1 cellular context compared by ENCODE assay signal in the genomic region with DNA sequence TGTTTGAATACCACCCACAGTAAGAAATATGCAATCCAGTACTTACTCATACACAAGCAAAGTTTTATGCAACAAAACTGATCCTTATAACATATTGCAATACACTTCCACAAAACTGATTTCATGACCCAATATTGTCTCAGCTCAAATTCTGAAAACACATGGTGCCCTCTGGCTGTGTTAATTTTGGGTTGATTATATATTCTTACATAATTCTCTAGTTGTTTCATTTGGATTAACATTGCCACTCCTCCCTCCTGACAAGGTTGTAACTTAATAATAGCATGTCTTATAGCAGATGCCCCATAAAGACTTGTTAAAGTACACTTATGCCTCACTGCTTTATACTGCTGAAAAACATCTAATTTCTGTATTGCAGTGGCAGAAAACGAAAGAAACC.
TF ChIP-seq lines count a peak whose summit lies in the region.

No MANE protein-coding gene starts in this region.

TF ChIP-seq in SK-N-SH, 30 proteins besides CTCF, POLR2A, EP300 and RAD21 (continued from another document):
- TF ChIP-seq, protein P1, sequence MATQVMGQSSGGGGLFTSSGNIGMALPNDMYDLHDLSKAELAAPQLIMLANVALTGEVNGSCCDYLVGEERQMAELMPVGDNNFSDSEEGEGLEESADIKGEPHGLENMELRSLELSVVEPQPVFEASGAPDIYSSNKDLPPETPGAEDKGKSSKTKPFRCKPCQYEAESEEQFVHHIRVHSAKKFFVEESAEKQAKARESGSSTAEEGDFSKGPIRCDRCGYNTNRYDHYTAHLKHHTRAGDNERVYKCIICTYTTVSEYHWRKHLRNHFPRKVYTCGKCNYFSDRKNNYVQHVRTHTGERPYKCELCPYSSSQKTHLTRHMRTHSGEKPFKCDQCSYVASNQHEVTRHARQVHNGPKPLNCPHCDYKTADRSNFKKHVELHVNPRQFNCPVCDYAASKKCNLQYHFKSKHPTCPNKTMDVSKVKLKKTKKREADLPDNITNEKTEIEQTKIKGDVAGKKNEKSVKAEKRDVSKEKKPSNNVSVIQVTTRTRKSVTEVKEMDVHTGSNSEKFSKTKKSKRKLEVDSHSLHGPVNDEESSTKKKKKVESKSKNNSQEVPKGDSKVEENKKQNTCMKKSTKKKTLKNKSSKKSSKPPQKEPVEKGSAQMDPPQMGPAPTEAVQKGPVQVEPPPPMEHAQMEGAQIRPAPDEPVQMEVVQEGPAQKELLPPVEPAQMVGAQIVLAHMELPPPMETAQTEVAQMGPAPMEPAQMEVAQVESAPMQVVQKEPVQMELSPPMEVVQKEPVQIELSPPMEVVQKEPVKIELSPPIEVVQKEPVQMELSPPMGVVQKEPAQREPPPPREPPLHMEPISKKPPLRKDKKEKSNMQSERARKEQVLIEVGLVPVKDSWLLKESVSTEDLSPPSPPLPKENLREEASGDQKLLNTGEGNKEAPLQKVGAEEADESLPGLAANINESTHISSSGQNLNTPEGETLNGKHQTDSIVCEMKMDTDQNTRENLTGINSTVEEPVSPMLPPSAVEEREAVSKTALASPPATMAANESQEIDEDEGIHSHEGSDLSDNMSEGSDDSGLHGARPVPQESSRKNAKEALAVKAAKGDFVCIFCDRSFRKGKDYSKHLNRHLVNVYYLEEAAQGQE (IDR thresholded peaks at IDR 0.05; ENCODE audit: low read depth, low read length) = no peak
- no peak for TF ChIP-seq POLR2AphosphoS5 (IDR thresholded peaks at IDR 0.05; ENCODE audit: low read depth, low read length)
- no peak for TF ChIP-seq EZH2phosphoT487 (IDR thresholded peaks at IDR 0.05; ENCODE audit: borderline replicate concordance, low read depth)
- no peak for TF ChIP-seq ELF1 (IDR thresholded peaks at IDR 0.05)
- TF ChIP-seq FOSL2 (IDR thresholded peaks at IDR 0.05; ENCODE audit: borderline replicate concordance, low read depth) = no peak
- no peak for TF ChIP-seq YY1 (IDR thresholded peaks at IDR 0.05; ENCODE audit: low read depth)
- no peak for TF ChIP-seq MEF2A (IDR thresholded peaks at IDR 0.05; ENCODE audit: borderline replicate concordance, low read depth)
- TF ChIP-seq TCF12 (IDR thresholded peaks at IDR 0.05) = no peak
- TF ChIP-seq JUND (IDR thresholded peaks at IDR 0.05) = no peak
- TF ChIP-seq, protein P2, sequence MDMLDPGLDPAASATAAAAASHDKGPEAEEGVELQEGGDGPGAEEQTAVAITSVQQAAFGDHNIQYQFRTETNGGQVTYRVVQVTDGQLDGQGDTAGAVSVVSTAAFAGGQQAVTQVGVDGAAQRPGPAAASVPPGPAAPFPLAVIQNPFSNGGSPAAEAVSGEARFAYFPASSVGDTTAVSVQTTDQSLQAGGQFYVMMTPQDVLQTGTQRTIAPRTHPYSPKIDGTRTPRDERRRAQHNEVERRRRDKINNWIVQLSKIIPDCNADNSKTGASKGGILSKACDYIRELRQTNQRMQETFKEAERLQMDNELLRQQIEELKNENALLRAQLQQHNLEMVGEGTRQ (IDR thresholded peaks at IDR 0.05; ENCODE audit: borderline replicate concordance, low read depth, low read length) = no peak
- TF ChIP-seq GABPA (IDR thresholded peaks at IDR 0.05; ENCODE audit: low read depth) = no peak
- TF ChIP-seq RCOR1 (IDR thresholded peaks at IDR 0.05; ENCODE audit: low read length) = no peak
- no peak for TF ChIP-seq RFX5 (IDR thresholded peaks at IDR 0.05; ENCODE audit: low read length)
- no peak for TF ChIP-seq MXI1 (IDR thresholded peaks at IDR 0.05; ENCODE audit: low read depth, low read length)
- no peak for TF ChIP-seq FOXJ3 (CRISPR knock-in tag; IDR thresholded peaks at IDR 0.05)
